16 cellular contexts compared by ENCODE assay signal in the genomic region with DNA sequence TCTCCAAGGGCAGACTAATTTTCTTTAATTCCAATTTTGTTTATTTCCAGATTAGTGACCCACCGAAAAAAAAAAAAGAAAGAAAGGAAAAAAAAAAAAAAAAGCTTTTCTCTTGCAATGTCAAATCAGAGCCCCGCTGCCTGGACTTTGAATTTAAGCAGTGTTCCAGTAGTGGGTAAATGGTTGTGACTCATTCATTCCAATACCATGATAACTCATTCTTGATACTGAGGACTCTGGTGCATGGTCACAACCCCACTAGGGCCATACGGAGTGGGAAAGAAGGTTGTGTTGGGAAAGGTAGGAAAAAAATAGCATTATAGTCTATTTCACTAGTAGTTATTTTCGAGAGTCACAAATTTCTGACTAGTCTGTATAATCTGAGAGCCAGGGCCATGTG. TPM values are rescaled to one million over a fixed set of nuclear protein-coding genes. Genes with fewer than 3 reads are reported as not detected.
DNase-seq lines count a peak whose midpoint lies in the region; ATAC-seq and TF ChIP-seq lines count a peak whose summit lies in the region.
"Had no signal": no experiment of that assay in that cellular context is flagged by ENCODE, and none has a peak within 500 bp of the region (broad histone marks: within the 10 kb centered on the region; RNA-seq: fewer than 3 reads in every experiment).

No MANE protein-coding gene starts in this region.

- POLR2A ChIA-PET in BJ (lab: Charles Lee), result interaction anchor here (0.6 kb wide), 1 partner anchor 128 kb away, joined by 5 read pairs; no protein-coding TSS in a partner anchor

- H3K36me3 ChIP-seq in BJ (ENCODE audit: control insufficient read depth, insufficient read depth, low read length), result no peaks in the 10 kb centered on the region
- H3K36me3 ChIP-seq: prostate gland had no signal

- H3K27me3 ChIP-seq in BJ (ENCODE audit: control insufficient read depth, insufficient read depth, low read length), result no peaks in the 10 kb centered on the region

- no peak for ATAC-seq in HG03025 (IDR thresholded peaks at IDR 0.05; ENCODE audit: low FRiP score, unreplicated experiment)

- H3K4me3 ChIP-seq in BJ (ENCODE audit: low read depth, low read length), result no peak overlapping the region
- H3K4me3 ChIP-seq in choroid plexus epithelial cell (ENCODE audit: low read depth, low read length), result no peak overlapping the region
- H3K4me3 ChIP-seq: prostate gland had no signal

- DNase-seq in BJ (ENCODE audit: low read depth) (peak; percentile 18), NCI-H226 (peak; percentile 72), choroid plexus epithelial cell (ENCODE audit: low read depth) (peak; percentile 79), kidney tubule cell (ENCODE audit: low spot score) (peak; percentile 78), medulla oblongata (ENCODE audit: extremely low spot score) (no peak)
- no peak for DNase-seq in stimulated activated naive CD4-positive, alpha-beta T cell treated with Interleukin-2 at 50 U/mL for 16 hours (lab: John Stamatoyannopoulos, UW)
- no peak for DNase-seq in activated CD8-positive, alpha-beta memory T cell treated with anti-CD3 and anti-CD28 coated beads, Interleukin-2, amount 50 U/mL, for 4 hours
- DNase-seq: activated CD4-positive, alpha-beta T cell treated with anti-CD3 and anti-CD28 coated beads for 1 hour; C1 segment of cervical spinal cord; cortex of kidney; DND-41; NCI-H446 treated with DMSO at 0.1 percent for 48 hours; stimulated activated CD8-positive, alpha-beta memory T cell treated with anti-CD3 and anti-CD28 coated beads, Interleukin-4, amount 100 ng/mL, for 48 hours; trophoblast cell had no signal

- CTCF ChIA-PET in BJ (lab: Yijun Ruan, JAX), result no interaction called here

- no peak for TF ChIP-seq CTCF in BJ (IDR thresholded peaks at IDR 0.05; ENCODE audit: insufficient read depth, low read depth, low read length)
- no peak for TF ChIP-seq CTCF in choroid plexus epithelial cell (conservative IDR thresholded peaks at IDR 0.05; ENCODE audit: low read depth, low read length)

RNA-seq across cellular contexts. Expression of a gene that starts 59.1 kb away (rescaled TPM):
- 186 and 213 TPM in 2 replicates for polyA plus RNA-seq in BJ (2011; rRNA removed)
- polyA minus RNA-seq in BJ (2011; rRNA and poly(A)+ RNA removed), result 140 and 208 TPM in 2 replicates

Comparison
In these comparisons a context has a peak if more than half of its experiments do, and no peak if none do; other contexts are left out.
1. DNase-seq: peak in BJ (single experiment), NCI-H226 (single experiment), choroid plexus epithelial cell (single experiment) and kidney tubule cell (single experiment); none in medulla oblongata (single experiment), stimulated activated naive CD4-positive, alpha-beta T cell treated with Interleukin-2 at 50 U/mL for 16 hours (single experiment) and activated CD8-positive, alpha-beta memory T cell treated with anti-CD3 and anti-CD28 coated beads, Interleukin-2, amount 50 U/mL, for 4 hours (single experiment).